7 cellular contexts compared by ENCODE assay signal in genomic region chr11:115587718-115588342, GRCh38.
"Had no signal": no experiment of that assay in that cellular context is flagged by ENCODE, and none has a peak within 500 bp of the region (broad histone marks: within the 10 kb centered on the region; RNA-seq: fewer than 3 reads in every experiment).

No MANE protein-coding gene starts in this region.

- H3K27ac ChIP-seq: KMS-11 had no signal

- H3K4me1 ChIP-seq: HAP-1 had no signal

- FAIRE-seq: HTR-8/SVneo had no signal

- H3K9me3 ChIP-seq: HAP-1 had no signal

- H3K4me3 ChIP-seq: GM23338, HAP-1 had no signal

- DNase-seq: H7, KBM-7 had no signal

- H3K4me2 ChIP-seq: GM23338, KMS-11 had no signal

- H2AFZ ChIP-seq: GM23338 had no signal

- H3K36me3 ChIP-seq: HAP-1 had no signal

- ATAC-seq: GM23338, HCT116 had no signal

- H3K9ac ChIP-seq: KMS-11 had no signal
